In genomic region chr7:91142743-91143142, GRCh38 we compare ENCODE assay signal across 7 cellular contexts.
"Had no signal": no experiment of that assay in that cellular context is flagged by ENCODE, and none has a peak within 500 bp of the region (broad histone marks: within the 10 kb centered on the region; RNA-seq: fewer than 3 reads in every experiment).

No MANE protein-coding gene starts in this region.

- ATAC-seq: GM12878 had no signal

- FAIRE-seq: G401.6, GM12878, GM12891, GM12892, GM18507 had no signal

- H3K4me3 ChIP-seq: GM12878 had no signal

- DNase-seq: GDM1, GF-D8 had no signal
